Comparison of ENCODE assay signal across 24 cellular contexts in genomic region chr6:78851156-78851555, GRCh38. TPM values are rescaled to one million over a fixed set of nuclear protein-coding genes. Genes with fewer than 3 reads are reported as not detected.
DNase-seq lines count a peak whose midpoint lies in the region; ATAC-seq, FAIRE-seq and TF ChIP-seq lines count a peak whose summit lies in the region.
"Had no signal": no experiment of that assay in that cellular context is flagged by ENCODE, and none has a peak within 500 bp of the region (broad histone marks: within the 10 kb centered on the region; RNA-seq: fewer than 3 reads in every experiment).

No MANE protein-coding gene starts in this region.

- TF ChIP-seq RAD21 in A549 (conservative IDR thresholded peaks at IDR 0.05 in 1 of 2, IDR thresholded peaks at IDR 0.05 in 1 of 2) (no peak), IMR-90 (IDR thresholded peaks at IDR 0.05; ENCODE audit: low read length) (no peak), K562 (CRISPR knock-in tag; conservative IDR thresholded peaks at IDR 0.05 in 1 of 2, IDR thresholded peaks at IDR 0.05 in 1 of 2) (no peak)

- no peak overlapping the region for H2BK15ac ChIP-seq in IMR-90 (ENCODE audit: low read depth, low read length)

- POLR2A ChIA-PET in A549 (lab: Yijun Ruan, JAX): no interaction called here
- POLR2A ChIA-PET in IMR-90 (lab: Charles Lee; ENCODE audit: unreplicated experiment): no interaction called here
- POLR2A ChIA-PET in K562 (lab: Yijun Ruan, JAX): no interaction called here
- POLR2A ChIA-PET in activated CD8-positive, alpha-beta T cell treated with anti-CD3 and anti-CD28 coated beads for 36 hours (lab: Charles Lee): no interaction called here

- FAIRE-seq in A549 (lab: Jason Lieb, UNC) (no peak), K562 (lab: Jason Lieb, UNC) (no peak)
- FAIRE-seq: GM12891, GM19239 had no signal

- H3K4me2 ChIP-seq in A549: no peak overlapping the region
- no peak overlapping the region for H3K4me2 ChIP-seq in IMR-90 (ENCODE audit: low read depth, low read length)
- H3K4me2 ChIP-seq in K562 (ENCODE audit: insufficient read depth, low read length): no peak overlapping the region
- no peak overlapping the region for H3K4me2 ChIP-seq in osteoblast (ENCODE audit: insufficient read depth, low read length)
- H3K4me2 ChIP-seq: BLaER1 had no signal

- no peak overlapping the region for H3K4ac ChIP-seq in IMR-90 (ENCODE audit: low read depth, low read length)

- H3K36me3 Mint-ChIP-seq in activated CD8-positive, alpha-beta T cell treated with anti-CD3 and anti-CD28 coated beads for 36 hours (ENCODE audit: low read depth): peaks cover 5% of the 10 kb centered on the region
- H3K36me3 Mint-ChIP-seq: CD14-positive monocyte; CD4-positive, alpha-beta memory T cell had no signal

- H3K56ac ChIP-seq in IMR-90 (ENCODE audit: extremely low read depth, insufficient read depth, low read length): no peak overlapping the region

- BruUV-seq in IMR-90 (replicated peaks; lab: Mats Ljungman, UMichigan) (no TSS peak), K562 (replicated peaks; lab: Mats Ljungman, UMichigan) (no TSS peak)

- H3K27me3 ChIP-seq in IMR-90 (ENCODE audit: control insufficient read depth, insufficient read depth, low read length) (no peaks in the 10 kb centered on the region), K562 (ENCODE audit: control insufficient read depth in 2 of 2, insufficient read depth in 2 of 2, low read length in 2 of 2) (no peaks in the 10 kb centered on the region), osteoblast (ENCODE audit: insufficient read depth, low read length) (no peaks in the 10 kb centered on the region)
- H3K27me3 ChIP-seq: BE2C, BLaER1 had no signal

- no peak overlapping the region for H4K8ac ChIP-seq in IMR-90 (ENCODE audit: low read depth in 2 of 2, low read length in 2 of 2)

- H3K14ac ChIP-seq in IMR-90 (replicated peaks; ENCODE audit: low read depth, low read length): no peak overlapping the region

- no peak overlapping the region for H4K91ac ChIP-seq in IMR-90 (ENCODE audit: insufficient read depth, low read depth, low read length)

- TF ChIP-seq POLR2A in A549 (IDR thresholded peaks at IDR 0.05; ENCODE audit: low read length): no peak
- no peak for TF ChIP-seq POLR2A in IMR-90 (IDR thresholded peaks at IDR 0.05; ENCODE audit: low read depth, low read length)
- no peak for TF ChIP-seq POLR2A in K562 (conservative IDR thresholded peaks at IDR 0.05)

- no peaks in the 10 kb centered on the region for H3K27me3 Mint-ChIP-seq in activated CD8-positive, alpha-beta T cell treated with anti-CD3 and anti-CD28 coated beads for 36 hours
- H3K27me3 Mint-ChIP-seq: CD4-positive, alpha-beta memory T cell; CD4-positive, CD25-positive, alpha-beta regulatory T cell; CD8-positive, alpha-beta memory T cell had no signal

- no peak for TF ChIP-seq CTCF in A549 (IDR thresholded peaks at IDR 0.05)
- TF ChIP-seq CTCF in IMR-90 (conservative IDR thresholded peaks at IDR 0.05; ENCODE audit: low read depth, low read length): no peak
- no peak for TF ChIP-seq CTCF in K562 (IDR thresholded peaks at IDR 0.05 in 2 of 3, conservative IDR thresholded peaks at IDR 0.05 in 1 of 3; ENCODE audit: insufficient read depth in 2 of 3, low read depth in 1 of 3, low read length in 3 of 3)
- no peak for TF ChIP-seq CTCF in osteoblast (IDR thresholded peaks at IDR 0.05; ENCODE audit: extremely low read depth, low read depth, low read length)
- TF ChIP-seq CTCF in activated CD8-positive, alpha-beta T cell treated with anti-CD3 and anti-CD28 coated beads for 36 hours (IDR thresholded peaks at IDR 0.05): no peak

- H2AFZ ChIP-seq in IMR-90 (replicated peaks; ENCODE audit: low read length, poor library complexity) (no peak overlapping the region), K562 (ENCODE audit: low read depth, low read length) (no peak overlapping the region), osteoblast (ENCODE audit: low read length) (peak overlapping the region; percentile 17)

- CTCF ChIA-PET in A549 (lab: Yijun Ruan, JAX) (no interaction called here), IMR-90 (lab: Yijun Ruan, JAX) (no interaction called here), K562 (lab: Yijun Ruan, JAX; ENCODE audit: low intra/inter-chr PET ratio) (no interaction called here)
- CTCF ChIA-PET in activated CD8-positive, alpha-beta T cell treated with anti-CD3 and anti-CD28 coated beads for 36 hours (lab: Charles Lee): no interaction called here

- no peaks in the 10 kb centered on the region; the same call in 1 of the 2 replicates for H3K9me1 ChIP-seq in IMR-90 (ENCODE audit: insufficient read depth, low read length)
- no peaks in the 10 kb centered on the region for H3K9me1 ChIP-seq in K562 (ENCODE audit: control insufficient read depth, insufficient read depth, low read length)

- H3K36me3 ChIP-seq in IMR-90 (ENCODE audit: control insufficient read depth, insufficient read depth, low read length) (no peaks in the 10 kb centered on the region), K562 (ENCODE audit: control insufficient read depth, insufficient read depth, low read length) (no peaks in the 10 kb centered on the region), osteoblast (ENCODE audit: insufficient read depth, low read length) (no peaks in the 10 kb centered on the region)
- H3K36me3 ChIP-seq: BE2C, BLaER1 had no signal

- no peaks in the 10 kb centered on the region for H3K79me1 ChIP-seq in IMR-90 (ENCODE audit: low read depth in 1 of 2, low read length in 2 of 2)

- H3K27ac ChIP-seq in A549 (no peak overlapping the region), IMR-90 (ENCODE audit: insufficient read depth, low read length) (no peak overlapping the region), K562 (ENCODE audit: extremely low read depth, low read depth, low read length) (no peak overlapping the region), osteoblast (ENCODE audit: low read depth, low read length) (no peak overlapping the region)
- H3K27ac ChIP-seq: BLaER1 had no signal

- H2AK9ac ChIP-seq in IMR-90 (replicated peaks; ENCODE audit: low read depth, low read length, poor library complexity): no peak overlapping the region

- H3K9ac ChIP-seq in IMR-90 (ENCODE audit: low read depth, low read length): no peak overlapping the region
- H3K9ac ChIP-seq in K562 (ENCODE audit: insufficient read depth in 1 of 2, low read depth in 2 of 2, low read length in 2 of 2): no peak overlapping the region
- H3K9ac ChIP-seq: BLaER1 had no signal

- H4K20me1 ChIP-seq in IMR-90 (ENCODE audit: insufficient read depth, low read length) (no peaks in the 10 kb centered on the region), K562 (replicated peaks; ENCODE audit: control insufficient read depth, insufficient read depth, low read length) (no peaks in the 10 kb centered on the region), osteoblast (ENCODE audit: insufficient read depth, low read length) (no peaks in the 10 kb centered on the region)
- H4K20me1 ChIP-seq: BLaER1 had no signal

- no peak overlapping the region for H2BK120ac ChIP-seq in IMR-90 (ENCODE audit: low read depth, low read length)

- H2BK20ac ChIP-seq in IMR-90 (ENCODE audit: low read depth, low read length): no peak overlapping the region

- H4K5ac ChIP-seq in IMR-90 (ENCODE audit: low read depth, low read length): no peak overlapping the region

- no peak overlapping the region for H2BK5ac ChIP-seq in IMR-90 (ENCODE audit: low read depth, low read length, poor library complexity, severe bottlenecking)

- H3K4me3 ChIP-seq in A549 (no peak overlapping the region), IMR-90 (ENCODE audit: insufficient read depth, low read depth, low read length) (no peak overlapping the region), K562 (no peak overlapping the region), osteoblast (ENCODE audit: insufficient read depth, low read length) (no peak overlapping the region)
- H3K4me3 ChIP-seq: BLaER1 had no signal

- H3K9me3 ChIP-seq in A549: no peaks in the 10 kb centered on the region
- no peaks in the 10 kb centered on the region for H3K9me3 ChIP-seq in IMR-90 (ENCODE audit: control insufficient read depth, insufficient read depth, low read length)
- H3K9me3 ChIP-seq in K562 (replicated peaks; ENCODE audit: control insufficient read depth, insufficient read depth, low read depth, low read length): no peaks in the 10 kb centered on the region
- H3K9me3 ChIP-seq in osteoblast (ENCODE audit: low read depth, low read length): no peaks in the 10 kb centered on the region
- H3K9me3 ChIP-seq: BE2C, BLaER1 had no signal

- H3K4me3 Mint-ChIP-seq in activated CD8-positive, alpha-beta T cell treated with anti-CD3 and anti-CD28 coated beads for 36 hours: no peak overlapping the region
- H3K4me3 Mint-ChIP-seq: CD14-positive monocyte; CD4-positive, alpha-beta memory T cell; CD4-positive, CD25-positive, alpha-beta regulatory T cell; CD8-positive, alpha-beta memory T cell had no signal

- no peaks in the 10 kb centered on the region for H3K9me3 Mint-ChIP-seq in activated CD8-positive, alpha-beta T cell treated with anti-CD3 and anti-CD28 coated beads for 36 hours
- H3K9me3 Mint-ChIP-seq: CD4-positive, alpha-beta memory T cell; CD4-positive, CD25-positive, alpha-beta regulatory T cell; CD8-positive, alpha-beta memory T cell had no signal

- DNase-seq in A549 (ENCODE audit: low read depth in 1 of 2, low spot score in 1 of 2) (no peak), IMR-90 (no peak), K562 (ENCODE audit: extremely low read depth in 1 of 4, low spot score in 3 of 4) (no peak), osteoblast (ENCODE audit: insufficient read length, low spot score, missing footprints) (no peak), 8988T (no peak)
- no peak for DNase-seq in activated CD8-positive, alpha-beta T cell treated with anti-CD3 and anti-CD28 coated beads for 36 hours
- DNase-seq: ACHN; BE2C; C1 segment of cervical spinal cord; CD4-positive, alpha-beta memory T cell; CD4-positive, CD25-positive, alpha-beta regulatory T cell; CD8-positive, alpha-beta memory T cell; COR-L47; DMS 273 treated with DMSO at 0.1 percent for 48 hours; DMS153; DMS53; DMS79; DND-41; GDM1 had no signal

- no peak overlapping the region for H2AK5ac ChIP-seq in IMR-90 (ENCODE audit: low read depth, low read length)

- H3K23ac ChIP-seq in IMR-90 (ENCODE audit: low read depth, low read length): no peak overlapping the region

- H3K4me1 Mint-ChIP-seq in activated CD8-positive, alpha-beta T cell treated with anti-CD3 and anti-CD28 coated beads for 36 hours (ENCODE audit: low read depth): no peaks in the 10 kb centered on the region
- H3K4me1 Mint-ChIP-seq: CD14-positive monocyte; CD4-positive, alpha-beta memory T cell; CD4-positive, CD25-positive, alpha-beta regulatory T cell; CD8-positive, alpha-beta memory T cell had no signal

- H3K79me2 ChIP-seq in K562 (ENCODE audit: control insufficient read depth, insufficient read depth, low read length) (no peaks in the 10 kb centered on the region), osteoblast (ENCODE audit: insufficient read depth, low read length) (no peaks in the 10 kb centered on the region)

- TF ChIP-seq EP300 in A549 (IDR thresholded peaks at IDR 0.05) (no peak), K562 (IDR thresholded peaks at IDR 0.05; ENCODE audit: low read length) (no peak)

- no peak overlapping the region for H3K18ac ChIP-seq in IMR-90 (ENCODE audit: low read depth, low read length)

- intact Hi-C loops in IMR-90 (cut with micrococcal nuclease): no loop called here
- intact Hi-C loops in K562 (cut with micrococcal nuclease): no loop called here
- intact Hi-C loops in activated CD8-positive, alpha-beta T cell treated with anti-CD3 and anti-CD28 coated beads for 36 hours (cut with micrococcal nuclease): no loop called here

- in situ Hi-C loops in IMR-90 (cut with MboI; ENCODE audit: low sequenced_read_pairs) (no loop called here), K562 (cut with MboI) (no loop called here)

- dilution Hi-C loops in IMR-90 (cut with HindIII; ENCODE audit: low sequenced_read_pairs, unreplicated experiment): no loop called here

- no peak overlapping the region for H3K27ac Mint-ChIP-seq in activated CD8-positive, alpha-beta T cell treated with anti-CD3 and anti-CD28 coated beads for 36 hours
- H3K27ac Mint-ChIP-seq: CD14-positive monocyte; CD4-positive, alpha-beta memory T cell; CD4-positive, CD25-positive, alpha-beta regulatory T cell; CD8-positive, alpha-beta memory T cell had no signal

- H3K4me1 ChIP-seq in A549 (no peaks in the 10 kb centered on the region), IMR-90 (ENCODE audit: control insufficient read depth, insufficient read depth, low read length) (no peaks in the 10 kb centered on the region), K562 (replicated peaks in 1 of 2; ENCODE audit: control insufficient read depth in 2 of 2, insufficient read depth in 2 of 2, low read length in 2 of 2) (no peaks in the 10 kb centered on the region), osteoblast (ENCODE audit: insufficient read depth, low read length) (peaks cover 4% of the 10 kb centered on the region)
- H3K4me1 ChIP-seq: BE2C, BLaER1 had no signal

- ATAC-seq in A549: no peak
- ATAC-seq in IMR-90 (ENCODE audit: low read depth): no peak
- ATAC-seq in K562: no peak
- ATAC-seq in activated CD8-positive, alpha-beta T cell treated with anti-CD3 and anti-CD28 coated beads for 36 hours: no peak
- ATAC-seq in HG02970 (IDR thresholded peaks at IDR 0.05; ENCODE audit: low FRiP score, unreplicated experiment): no peak

RNA-seq across cellular contexts. Expression of gene IRAK1BP1, which starts 16.2 kb away (rescaled TPM):
- polyA plus RNA-seq in A549 (2011; rRNA removed): 2.3 and 2.6 TPM in 2 replicates
- polyA plus RNA-seq in A549 (2012; cell fraction: cytosol; rRNA removed): 0.57 and 0.65 TPM in 2 replicates
- 0.49 and 0.53 TPM in 2 replicates for polyA plus RNA-seq in A549 (2012; cell fraction: nucleus; rRNA removed)
- polyA plus RNA-seq in A549 (2017; fragmentation: RNase III; extraction: RNeasy Plus Mini Kit Qiagen cat#74134 plus additional on column Dnase treatment): 0.92 to 1.0 TPM (median 0.97 TPM) in 3 replicates
- polyA minus RNA-seq in A549 (2011; rRNA and poly(A)+ RNA removed): 2.5 and 3.4 TPM in 2 replicates
- 1.9 and 2.2 TPM in 2 replicates for total RNA-seq in IMR-90 (2012; rRNA removed)
- 0.83 and 0.94 TPM in 2 replicates for polyA plus RNA-seq in IMR-90 (2012; rRNA removed)
- polyA plus RNA-seq in IMR-90 (2012; cell fraction: cytosol; rRNA removed): 0.36 and 0.60 TPM in 2 replicates
- 0.44 and 0.97 TPM in 2 replicates for polyA plus RNA-seq in IMR-90 (2012; cell fraction: nucleus; rRNA removed; ENCODE audit: low replicate concordance)
- total RNA-seq in K562 (2011; cell fraction: chromatin; rRNA removed; ENCODE audit: low replicate concordance): 4.1 and 10.4 TPM in 2 replicates
- 1.7 and 3.8 TPM in 2 replicates for total RNA-seq in K562 (2011; cell fraction: nucleolus; rRNA removed)
- total RNA-seq in K562 (2011; cell fraction: nucleoplasm; rRNA removed): 8.8 and 16.9 TPM in 2 replicates
- total RNA-seq in K562 (2014; rRNA removed): 2.0 and 3.3 TPM in 2 replicates
- 3.4 and 3.7 TPM in 2 replicates for total RNA-seq in K562 (2014; rRNA removed; fragmentation: Illumina TruSeq; extraction: Trizol)
- 2.4 and 2.7 TPM in 2 replicates for total RNA-seq in K562 (2015; rRNA removed; fragmentation: Illumina TruSeq; extraction: Trizol)
- 1.9 and 2.6 TPM in 2 replicates for total RNA-seq in K562 (2021)
- polyA plus RNA-seq in K562 (2011; rRNA removed): 0.66 and 3.3 TPM in 2 replicates
- polyA plus RNA-seq in K562 (2011; cell fraction: cytosol; rRNA removed): 0.16 and 0.76 TPM in 2 replicates
- polyA plus RNA-seq in K562 (2011; cell fraction: nucleus; rRNA removed): 0.79 and 3.4 TPM in 2 replicates
- 1.4 and 2.4 TPM in 2 replicates for polyA plus RNA-seq in K562 (2012)
- 1.4 and 3.0 TPM in 2 replicates for polyA plus RNA-seq in K562 (2014; fragmentation: Illumina TruSeq; extraction: Trizol)
- 1 to 10 TPM; 1.8 to 2.1 TPM for polyA plus RNA-seq in K562 (2014; fragmentation: Nextera tagmentation; extraction: Ambion mirVana)
- 1.9 TPM in 2 replicates for polyA plus RNA-seq in K562 (2014; rRNA removed)
- polyA minus RNA-seq in K562 (2011; rRNA and poly(A)+ RNA removed): 1.6 and 5.6 TPM in 2 replicates
- 0.76 TPM in 1 of 2 replicates, not detected in the other for polyA minus RNA-seq in K562 (2011; cell fraction: cytosol; rRNA and poly(A)+ RNA removed)
- 1.4 and 3.6 TPM in 2 replicates for polyA minus RNA-seq in K562 (2011; cell fraction: nucleus; rRNA and poly(A)+ RNA removed)
- 6.9 and 7.1 TPM in 2 replicates for total RNA-seq in osteoblast
- 1 to 10 TPM; 2.3 to 2.6 TPM for total RNA-seq in activated CD8-positive, alpha-beta T cell treated with anti-CD3 and anti-CD28 coated beads for 36 hours

Comparison
In these comparisons a context has a peak if more than half of its experiments do, and no peak if none do; other contexts are left out.
1. Of the 35 proteins assayed by ChIP-seq in both K562 and A549: peak only in K562: none; only in A549: MAFK; in both: none; in neither: 34.